ENCODE assay signal across 11 cellular contexts in genomic region chr5:8321272-8321671, GRCh38.
"Had no signal": no experiment of that assay in that cellular context is flagged by ENCODE, and none has a peak within 500 bp of the region (broad histone marks: within the 10 kb centered on the region; RNA-seq: fewer than 3 reads in every experiment).

No MANE protein-coding gene starts in this region.

- FAIRE-seq: H1, H54 had no signal

- DNase-seq: GM23248, GOT3, H7, H9, HCEC 1CT, HFFc6 had no signal

- H3K4me2 ChIP-seq: GM23338 had no signal

- H2AFZ ChIP-seq: GM23248, GM23338 had no signal

- ATAC-seq: GM23338, HCT116 had no signal

- H3K4me1 ChIP-seq: HAP-1 had no signal

- H3K9me3 ChIP-seq: HAP-1 had no signal

- H3K27ac ChIP-seq: GM23248 had no signal

- H3K36me3 ChIP-seq: HAP-1 had no signal

- H3K9ac ChIP-seq: GM23248 had no signal

- H3K4me3 ChIP-seq: GM23248, GM23338, HAP-1 had no signal
